In the genomic region with DNA sequence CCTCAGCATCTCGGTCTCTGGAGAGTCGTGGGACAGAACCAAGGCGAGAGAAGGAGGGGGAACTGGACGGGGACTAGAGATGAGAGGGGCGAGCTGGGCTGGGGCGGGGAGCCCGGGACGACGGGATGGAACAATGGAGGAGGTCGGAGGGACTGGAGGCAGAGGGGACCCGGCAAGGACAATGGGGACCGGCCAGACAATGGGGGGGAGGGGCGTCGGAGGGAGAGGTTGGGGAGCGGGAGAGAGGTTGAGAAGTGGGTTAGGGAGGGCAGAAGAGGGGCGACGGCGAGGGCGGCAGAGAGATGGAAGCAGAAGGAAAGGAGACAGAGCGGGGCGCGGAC, we compare ENCODE assay signal across 9 cellular contexts. TPM values are rescaled to one million over a fixed set of nuclear protein-coding genes. Genes with fewer than 3 reads are reported as not detected.
DNase-seq lines count a peak whose midpoint lies in the region; ATAC-seq and TF ChIP-seq lines count a peak whose summit lies in the region.
"Had no signal": no experiment of that assay in that cellular context is flagged by ENCODE, and none has a peak within 500 bp of the region (broad histone marks: within the 10 kb centered on the region; RNA-seq: fewer than 3 reads in every experiment).

No MANE protein-coding gene starts in this region.

- peak overlapping the region; percentile 62 for H3K4me3 Mint-ChIP-seq in activated T-helper 2 cell treated with anti-CD3 and anti-CD28 coated beads, Interferon-gamma antibody, Interleukin-2, Interleukin-4, amounts not matched to agents 10 μg/mL and 5 μg/mL and 100 μg/mL, durations not matched to agents 14 hours and 24 hours and 36 hours (ENCODE audit: low read depth)
- H3K4me3 Mint-ChIP-seq in immature natural killer cell: peak overlapping the region; percentile 77 to 83 (median 78)
- H3K4me3 Mint-ChIP-seq in stimulated activated naive CD8-positive, alpha-beta T cell treated with anti-CD3 and anti-CD28 coated beads, Interleukin-15, amount 100 ng/mL, for 72 hours: peak overlapping the region; percentile 75 to 83

- peak overlapping the region in 1 of 2 experiments; percentile 62; a peak in 1 of 4 replicates for H3K27ac ChIP-seq in SK-N-SH (ENCODE audit: low read depth in 2 of 2, low read length in 1 of 2)
- H3K27ac ChIP-seq: VCaP had no signal

- H3K36me3 Mint-ChIP-seq in activated T-helper 2 cell treated with anti-CD3 and anti-CD28 coated beads, Interferon-gamma antibody, Interleukin-2, Interleukin-4, amounts not matched to agents 10 μg/mL and 5 μg/mL and 100 μg/mL, durations not matched to agents 14 hours and 24 hours and 36 hours (ENCODE audit: low read depth): no peaks in the 10 kb centered on the region
- no peaks in the 10 kb centered on the region for H3K36me3 Mint-ChIP-seq in immature natural killer cell

- 2% methylated on average over 22 of the region's 22 CpGs for WGBS in SK-N-SH (ENCODE audit: low lambda C conversion rate)

- DNase-seq in SK-N-SH (peak; percentile 66), immature natural killer cell (no peak), SW480 (ENCODE audit: low spot score) (no peak)
- DNase-seq in activated T-helper 2 cell treated with anti-CD3 and anti-CD28 coated beads, Interferon-gamma antibody, Interleukin-2, Interleukin-4, amounts not matched to agents 10 μg/mL and 5 μg/mL and 100 μg/mL, durations not matched to agents 14 hours and 24 hours and 36 hours (ENCODE audit: low spot score): no peak
- no peak for DNase-seq in stimulated activated naive CD8-positive, alpha-beta T cell treated with anti-CD3 and anti-CD28 coated beads, Interleukin-15, amount 100 ng/mL, for 72 hours

- H3K9me3 ChIP-seq in SK-N-SH: no peaks in the 10 kb centered on the region

- ATAC-seq in SK-N-SH treated with all-trans-retinoic acid at 6 μM for 48 hours (no peak), GM19397 (IDR thresholded peaks at IDR 0.05; ENCODE audit: unreplicated experiment) (no peak), HG03139 (IDR thresholded peaks at IDR 0.05; ENCODE audit: unreplicated experiment) (no peak)
- no peak for ATAC-seq in stimulated activated naive CD8-positive, alpha-beta T cell treated with anti-CD3 and anti-CD28 coated beads, Interleukin-15, amount 100 ng/mL, for 72 hours

- H3K9me3 Mint-ChIP-seq in activated T-helper 2 cell treated with anti-CD3 and anti-CD28 coated beads, Interferon-gamma antibody, Interleukin-2, Interleukin-4, amounts not matched to agents 10 μg/mL and 5 μg/mL and 100 μg/mL, durations not matched to agents 14 hours and 24 hours and 36 hours: no peaks in the 10 kb centered on the region
- H3K9me3 Mint-ChIP-seq in immature natural killer cell: peaks cover 0 to 1% (median 0%) of the 10 kb centered on the region in 6 donors
- H3K9me3 Mint-ChIP-seq in stimulated activated naive CD8-positive, alpha-beta T cell treated with anti-CD3 and anti-CD28 coated beads, Interleukin-15, amount 100 ng/mL, for 72 hours: no peaks in the 10 kb centered on the region

- no peak overlapping the region for H2AFZ ChIP-seq in SK-N-SH (ENCODE audit: low read depth)

- TF ChIP-seq RAD21 in SK-N-SH (IDR thresholded peaks at IDR 0.05; ENCODE audit: low read length): no peak

- H3K27me3 ChIP-seq in SK-N-SH (ENCODE audit: insufficient read depth): peaks cover 79% of the 10 kb centered on the region

- no peaks in the 10 kb centered on the region for H3K79me2 ChIP-seq in SK-N-SH (ENCODE audit: insufficient read depth)

- POLR2A ChIA-PET in SK-N-SH (lab: Yijun Ruan, JAX): interaction anchor here (1.1 to 2.5 kb wide), 5 partner anchors 12 to 60 kb away, joined by 8 to 12 read pairs (median 8); no protein-coding TSS in a partner anchor

- TF ChIP-seq CTCF in SK-N-SH (IDR thresholded peaks at IDR 0.05): no peak

- TF ChIP-seq EP300 in SK-N-SH (IDR thresholded peaks at IDR 0.05; ENCODE audit: borderline replicate concordance in 1 of 2, low read depth in 1 of 2, low read length in 1 of 2): no peak

- intact Hi-C loops in activated T-helper 2 cell treated with anti-CD3 and anti-CD28 coated beads, Interferon-gamma antibody, Interleukin-2, Interleukin-4, amounts not matched to agents 10 μg/mL and 5 μg/mL and 100 μg/mL, durations not matched to agents 14 hours and 24 hours and 36 hours (cut with micrococcal nuclease): loop anchor here (5.0 to 10.0 kb wide), 6 partner anchors 61 to 871 kb away; a partner anchor contains a TSS

- H3K9me2 ChIP-seq in SK-N-SH: no peaks in the 10 kb centered on the region

- no peaks in the 10 kb centered on the region for H4K20me1 ChIP-seq in SK-N-SH (ENCODE audit: insufficient read depth)

- no peak overlapping the region for H3K9ac ChIP-seq in SK-N-SH

- H3K36me3 ChIP-seq in SK-N-SH (replicated peaks in 1 of 2; ENCODE audit: control insufficient read depth in 1 of 2, insufficient read depth in 2 of 2, low read length in 1 of 2): no peaks in the 10 kb centered on the region

- H3K4me1 Mint-ChIP-seq in activated T-helper 2 cell treated with anti-CD3 and anti-CD28 coated beads, Interferon-gamma antibody, Interleukin-2, Interleukin-4, amounts not matched to agents 10 μg/mL and 5 μg/mL and 100 μg/mL, durations not matched to agents 14 hours and 24 hours and 36 hours (ENCODE audit: low read depth): peaks cover 11% of the 10 kb centered on the region
- H3K4me1 Mint-ChIP-seq in immature natural killer cell: peaks cover 29 to 38% of the 10 kb centered on the region in 2 donors
- H3K4me1 Mint-ChIP-seq in stimulated activated naive CD8-positive, alpha-beta T cell treated with anti-CD3 and anti-CD28 coated beads, Interleukin-15, amount 100 ng/mL, for 72 hours: peaks cover 39% of the 10 kb centered on the region

- H3K4me1 ChIP-seq in SK-N-SH (ENCODE audit: control insufficient read depth in 1 of 2, insufficient read depth in 2 of 2, low read depth in 1 of 2, low read length in 1 of 2): peaks cover 5 to 39% of the 10 kb centered on the region in 2 experiments; a peak in 2 of 4 replicates

- peak overlapping the region; percentile 93 for H3K4me2 ChIP-seq in SK-N-SH

- H3K27ac Mint-ChIP-seq in activated T-helper 2 cell treated with anti-CD3 and anti-CD28 coated beads, Interferon-gamma antibody, Interleukin-2, Interleukin-4, amounts not matched to agents 10 μg/mL and 5 μg/mL and 100 μg/mL, durations not matched to agents 14 hours and 24 hours and 36 hours: no peak overlapping the region
- H3K27ac Mint-ChIP-seq in immature natural killer cell: peak overlapping the region in 1 of 6 donors; percentile 45
- no peak overlapping the region for H3K27ac Mint-ChIP-seq in stimulated activated naive CD8-positive, alpha-beta T cell treated with anti-CD3 and anti-CD28 coated beads, Interleukin-15, amount 100 ng/mL, for 72 hours

- peak overlapping the region; percentile 54 to 63 for H3K4me3 ChIP-seq in SK-N-SH (ENCODE audit: low read depth in 2 of 2, low read length in 1 of 2)

- CTCF ChIA-PET in SK-N-SH (lab: Yijun Ruan, JAX): interaction anchor here (0.6 to 28.6 kb wide), 40 partner anchors 15 to 312 kb away, joined by 3 to 499 read pairs (median 12); a partner anchor contains a TSS

- H3F3A ChIP-seq in SK-N-SH (replicated peaks; ENCODE audit: insufficient read depth): peaks cover 6% of the 10 kb centered on the region

- peaks cover 72% of the 10 kb centered on the region for H3K27me3 Mint-ChIP-seq in activated T-helper 2 cell treated with anti-CD3 and anti-CD28 coated beads, Interferon-gamma antibody, Interleukin-2, Interleukin-4, amounts not matched to agents 10 μg/mL and 5 μg/mL and 100 μg/mL, durations not matched to agents 14 hours and 24 hours and 36 hours (ENCODE audit: low read depth)
- H3K27me3 Mint-ChIP-seq in immature natural killer cell (ENCODE audit: low read depth in 3 of 3): peaks cover 27 to 30% (median 28%) of the 10 kb centered on the region in 3 donors
- H3K27me3 Mint-ChIP-seq in stimulated activated naive CD8-positive, alpha-beta T cell treated with anti-CD3 and anti-CD28 coated beads, Interleukin-15, amount 100 ng/mL, for 72 hours: peaks cover 89% of the 10 kb centered on the region

TF ChIP-seq in SK-N-SH, 30 proteins besides CTCF, POLR2A, EP300 and RAD21:
- TF ChIP-seq, protein P1, sequence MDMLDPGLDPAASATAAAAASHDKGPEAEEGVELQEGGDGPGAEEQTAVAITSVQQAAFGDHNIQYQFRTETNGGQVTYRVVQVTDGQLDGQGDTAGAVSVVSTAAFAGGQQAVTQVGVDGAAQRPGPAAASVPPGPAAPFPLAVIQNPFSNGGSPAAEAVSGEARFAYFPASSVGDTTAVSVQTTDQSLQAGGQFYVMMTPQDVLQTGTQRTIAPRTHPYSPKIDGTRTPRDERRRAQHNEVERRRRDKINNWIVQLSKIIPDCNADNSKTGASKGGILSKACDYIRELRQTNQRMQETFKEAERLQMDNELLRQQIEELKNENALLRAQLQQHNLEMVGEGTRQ (IDR thresholded peaks at IDR 0.05; ENCODE audit: borderline replicate concordance, low read depth, low read length): no peak
- TF ChIP-seq GATA2 (CRISPR knock-in tag; IDR thresholded peaks at IDR 0.05) (no peak), JUND (IDR thresholded peaks at IDR 0.05) (no peak)

TF ChIP-seq in SK-N-SH treated with all-trans-retinoic acid at 6 μM for 48 hours, 23 proteins besides CTCF, POLR2A, EP300 and RAD21 (continues in another document):
- no peak for TF ChIP-seq TCF4 (CRISPR knock-in tag; IDR thresholded peaks at IDR 0.05; ENCODE audit: borderline replicate concordance)
- TF ChIP-seq ARNTL (CRISPR knock-in tag; IDR thresholded peaks at IDR 0.05; ENCODE audit: borderline replicate concordance, low read depth): no peak
- no peak for TF ChIP-seq ZNF8 (CRISPR knock-in tag; IDR thresholded peaks at IDR 0.05)
- TF ChIP-seq, protein P2, sequence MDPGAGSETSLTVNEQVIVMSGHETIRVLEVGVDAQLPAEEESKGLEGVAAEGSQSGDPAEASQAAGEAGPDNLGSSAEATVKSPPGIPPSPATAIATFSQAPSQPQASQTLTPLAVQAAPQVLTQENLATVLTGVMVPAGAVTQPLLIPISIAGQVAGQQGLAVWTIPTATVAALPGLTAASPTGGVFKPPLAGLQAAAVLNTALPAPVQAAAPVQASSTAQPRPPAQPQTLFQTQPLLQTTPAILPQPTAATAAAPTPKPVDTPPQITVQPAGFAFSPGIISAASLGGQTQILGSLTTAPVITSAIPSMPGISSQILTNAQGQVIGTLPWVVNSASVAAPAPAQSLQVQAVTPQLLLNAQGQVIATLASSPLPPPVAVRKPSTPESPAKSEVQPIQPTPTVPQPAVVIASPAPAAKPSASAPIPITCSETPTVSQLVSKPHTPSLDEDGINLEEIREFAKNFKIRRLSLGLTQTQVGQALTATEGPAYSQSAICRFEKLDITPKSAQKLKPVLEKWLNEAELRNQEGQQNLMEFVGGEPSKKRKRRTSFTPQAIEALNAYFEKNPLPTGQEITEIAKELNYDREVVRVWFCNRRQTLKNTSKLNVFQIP (CRISPR knock-in tag; IDR thresholded peaks at IDR 0.05; ENCODE audit: borderline replicate concordance, low read depth): no peak
- no peak for TF ChIP-seq ZNF565 (CRISPR knock-in tag; conservative IDR thresholded peaks at IDR 0.05; ENCODE audit: low read depth)

RNA-seq across cellular contexts. Expression of a gene that starts 0.7 kb away (rescaled TPM):
- polyA plus RNA-seq in SK-N-SH (2012; rRNA removed) (0.44 and 0.76 TPM in 2 replicates), immature natural killer cell (under 1 TPM in 1 of 3 donors, not detected in 2; 0.45 TPM)
- 0.37 and 0.59 TPM in 2 replicates for polyA plus RNA-seq in SK-N-SH (2012; cell fraction: cytosol; rRNA removed)
- 0.52 and 0.66 TPM in 2 replicates for polyA plus RNA-seq in SK-N-SH (2012; cell fraction: nucleus; rRNA removed)
- total RNA-seq in activated T-helper 2 cell treated with anti-CD3 and anti-CD28 coated beads, Interferon-gamma antibody, Interleukin-2, Interleukin-4, amounts not matched to agents 10 μg/mL and 5 μg/mL and 100 μg/mL, durations not matched to agents 14 hours and 24 hours and 36 hours: 0.14 and 0.18 TPM in 2 replicates
